8 cellular contexts compared by ENCODE assay signal in the genomic region with DNA sequence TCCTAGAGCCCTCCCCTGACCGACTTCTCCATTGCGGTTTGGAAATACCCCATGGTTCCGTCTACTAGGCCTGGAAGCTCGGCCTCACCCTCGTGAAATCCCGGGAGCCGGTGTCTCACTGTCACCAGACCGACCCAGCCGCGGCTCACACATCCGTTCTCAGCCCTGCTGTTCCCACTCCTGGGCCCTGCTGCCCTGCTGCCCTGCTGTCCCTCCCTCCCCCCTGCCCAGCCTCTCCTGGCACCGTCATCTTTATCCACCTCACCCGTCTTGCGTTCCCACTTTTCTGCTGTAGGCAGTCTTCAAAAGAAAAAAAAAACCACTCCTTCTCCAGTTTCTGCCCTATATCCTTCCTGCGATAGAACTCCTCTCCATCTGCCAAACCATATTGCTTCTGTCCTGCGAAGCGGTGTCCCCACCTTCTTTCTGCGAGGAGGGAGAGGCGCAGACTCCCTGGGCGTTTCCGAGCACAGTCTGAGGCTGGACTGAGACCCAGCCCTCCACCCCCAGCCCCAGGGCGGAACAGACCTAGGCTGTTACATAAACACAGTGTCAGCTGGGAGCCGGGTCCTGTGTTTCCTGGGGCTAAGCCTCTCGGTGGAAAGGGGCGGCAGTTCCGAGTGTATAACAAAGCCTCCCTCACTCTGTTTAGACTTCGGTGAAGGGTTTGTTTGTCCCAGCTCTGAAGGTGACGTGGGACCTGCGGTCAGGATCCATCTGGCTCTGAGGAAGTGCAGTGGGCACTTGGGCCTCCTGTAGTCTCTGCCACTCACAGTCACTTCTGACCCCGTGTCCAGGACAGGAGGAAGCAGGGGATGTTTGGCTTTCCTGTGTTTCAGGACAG.
DNase-seq lines count a peak whose midpoint lies in the region; ATAC-seq and TF ChIP-seq lines count a peak whose summit lies in the region.

No MANE protein-coding gene starts in this region.

- H3K9me3 ChIP-seq in WERI-Rb-1 (ENCODE audit: severe bottlenecking), result no peaks in the 10 kb centered on the region

- H3K4me3 Mint-ChIP-seq in nephron, result peak overlapping the region; percentile 87 to 88 (median 87)

- H3K27me3 ChIP-seq in WERI-Rb-1 (ENCODE audit: insufficient read depth, low read depth, severe bottlenecking), result no peaks in the 10 kb centered on the region

- TF ChIP-seq CTCF in WERI-Rb-1 (IDR thresholded peaks at IDR 0.05; ENCODE audit: low read depth, low read length) (no peak), fibroblast of pulmonary artery (IDR thresholded peaks at IDR 0.05; ENCODE audit: low read length, missing control alignments) (no peak), nephron (IDR thresholded peaks at IDR 0.05; ENCODE audit: unreplicated experiment in 3 of 3) (no peak)

- no peaks in the 10 kb centered on the region for H3K36me3 Mint-ChIP-seq in nephron (ENCODE audit: low read depth)

- H3K27me3 Mint-ChIP-seq in nephron (ENCODE audit: low read depth), result peaks cover 4% of the 10 kb centered on the region

- H3K27ac Mint-ChIP-seq in nephron, result peak overlapping the region; percentile 44 to 86 (median 84)

- peaks cover 41% of the 10 kb centered on the region for H3K4me1 Mint-ChIP-seq in nephron

- H3K4me3 ChIP-seq in WERI-Rb-1 (ENCODE audit: low read depth, low read length) (peak overlapping the region; percentile 87), fibroblast of pulmonary artery (replicated peaks; ENCODE audit: low read depth, low read length) (peak overlapping the region; percentile 79)

- DNase-seq in NCI-H82 (lab: John Stamatoyannopoulos, UW) (peak; percentile 44), NCI-H82 treated with DMSO at 0.1 percent for 48 hours (lab: John Stamatoyannopoulos, UW; ENCODE audit: unreplicated experiment) (no peak), WERI-Rb-1 (peak; percentile 89), fibroblast of pulmonary artery (ENCODE audit: low read depth) (peak; percentile 62), NCI-H1436 treated with DMSO at 0.1 percent for 48 hours (lab: John Stamatoyannopoulos, UW) (no peak)

- ATAC-seq in HG03460 (IDR thresholded peaks at IDR 0.05; ENCODE audit: unreplicated experiment) (no peak), GM18498 (IDR thresholded peaks at IDR 0.05; ENCODE audit: unreplicated experiment) (no peak)

- peaks cover 52% of the 10 kb centered on the region for H3K36me3 ChIP-seq in WERI-Rb-1

- H3K9me3 Mint-ChIP-seq in nephron, result no peaks in the 10 kb centered on the region

- peak overlapping the region; percentile 96 for H3K27ac ChIP-seq in WERI-Rb-1

Comparison
In these comparisons a context has a peak if more than half of its experiments do, and no peak if none do; other contexts are left out.
1. DNase-seq: peak in NCI-H82 (single experiment), WERI-Rb-1 (single experiment) and fibroblast of pulmonary artery (single experiment); none in NCI-H82 treated with DMSO at 0.1 percent for 48 hours (single experiment) and NCI-H1436 treated with DMSO at 0.1 percent for 48 hours (single experiment).